ENCODE assay signal across 1 cellular context in the genomic region with DNA sequence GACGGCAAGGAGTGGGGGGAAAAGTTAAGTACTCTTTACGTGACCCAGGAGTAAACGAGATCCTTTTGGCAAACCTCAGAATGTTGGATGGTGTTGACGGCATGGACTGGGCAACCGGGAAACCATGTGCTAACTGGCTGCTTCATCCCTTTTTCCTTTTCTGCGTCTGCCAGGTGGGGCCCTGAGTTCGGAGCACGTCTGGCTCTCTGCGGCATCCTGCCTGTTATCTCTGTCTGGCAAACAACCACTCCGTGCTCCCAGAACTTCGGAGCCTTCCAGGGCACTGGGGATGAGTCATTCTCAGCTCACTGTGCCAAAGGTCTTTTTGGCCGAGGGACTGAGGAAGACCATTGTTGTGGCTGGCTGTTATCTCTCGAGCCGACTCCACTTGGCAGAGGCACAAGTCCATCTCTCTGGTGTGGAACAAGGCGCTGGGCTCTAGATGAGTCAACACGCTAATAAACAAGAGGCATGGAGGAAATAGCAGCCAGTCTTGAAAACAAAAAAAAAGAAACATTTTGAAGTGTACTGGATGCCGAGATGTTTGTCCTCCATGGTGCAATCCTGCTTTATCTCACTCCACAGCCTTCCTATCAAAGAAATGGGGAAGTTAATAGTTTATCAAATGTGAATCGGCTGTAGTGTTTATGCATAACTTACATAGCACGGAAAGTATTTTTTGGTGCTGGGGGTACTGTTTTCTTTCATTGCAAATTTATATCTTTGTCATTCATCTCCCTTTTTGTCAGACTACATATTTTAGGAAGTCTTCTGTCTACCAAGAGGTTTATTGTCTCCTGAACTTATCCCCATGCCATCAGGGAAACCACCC.
TF ChIP-seq lines count a peak whose summit lies in the region.

No MANE protein-coding gene starts in this region.

TF ChIP-seq in HepG2, 621 proteins besides CTCF, POLR2A, EP300 and RAD21 (continued from another document and continues in another):
- TF ChIP-seq, protein P1, sequence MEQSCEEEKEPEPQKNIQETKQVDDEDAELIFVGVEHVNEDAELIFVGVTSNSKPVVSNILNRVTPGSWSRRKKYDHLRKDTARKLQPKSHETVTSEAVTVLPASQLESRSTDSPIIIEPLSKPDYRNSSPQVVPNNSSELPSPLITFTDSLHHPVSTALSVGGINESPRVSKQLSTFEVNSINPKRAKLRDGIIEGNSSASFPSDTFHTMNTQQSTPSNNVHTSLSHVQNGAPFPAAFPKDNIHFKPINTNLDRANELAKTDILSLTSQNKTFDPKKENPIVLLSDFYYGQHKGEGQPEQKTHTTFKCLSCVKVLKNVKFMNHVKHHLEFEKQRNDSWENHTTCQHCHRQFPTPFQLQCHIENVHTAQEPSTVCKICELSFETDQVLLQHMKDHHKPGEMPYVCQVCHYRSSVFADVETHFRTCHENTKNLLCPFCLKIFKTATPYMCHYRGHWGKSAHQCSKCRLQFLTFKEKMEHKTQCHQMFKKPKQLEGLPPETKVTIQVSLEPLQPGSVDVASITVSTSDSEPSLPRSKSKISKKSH (CRISPR knock-in tag; IDR thresholded peaks at IDR 0.05; ENCODE audit: borderline replicate concordance) = peak; percentile 88; the same call in 1 of the 2 replicates
- TF ChIP-seq SOX5 (CRISPR knock-in tag; IDR thresholded peaks at IDR 0.05; ENCODE audit: borderline replicate concordance) (peak; percentile 100), ZNF772 (CRISPR knock-in tag; IDR thresholded peaks at IDR 0.05) (peak; percentile 98), PHB2 (IDR thresholded peaks at IDR 0.05; ENCODE audit: partially characterized antibody) (no peak), NFE2L2 (IDR thresholded peaks at IDR 0.05; ENCODE audit: low read length) (peak; percentile 12; the same call in 1 of the 2 replicates), NR2F2 (IDR thresholded peaks at IDR 0.05; ENCODE audit: borderline replicate concordance, low read depth) (peak; percentile 67; the same call in 1 of the 2 replicates), GFI1 (CRISPR knock-in tag; IDR thresholded peaks at IDR 0.05; ENCODE audit: borderline replicate concordance) (peak; percentile 88; the same call in 1 of the 2 replicates), FLYWCH1 (CRISPR knock-in tag; IDR thresholded peaks at IDR 0.05) (no peak), ZSCAN12 (CRISPR knock-in tag; IDR thresholded peaks at IDR 0.05) (no peak), ZNF577 (CRISPR knock-in tag; IDR thresholded peaks at IDR 0.05; ENCODE audit: borderline replicate concordance, low read depth) (peak; percentile 24; the same call in 1 of the 2 replicates), FIP1L1 (IDR thresholded peaks at IDR 0.05; ENCODE audit: borderline replicate concordance, insufficient read depth, low read depth, low read length) (peak; percentile 52; the same call in 1 of the 2 replicates), PRMT3 (CRISPR knock-in tag; IDR thresholded peaks at IDR 0.05; ENCODE audit: borderline replicate concordance, low read depth) (no peak), TBX2 (CRISPR knock-in tag; IDR thresholded peaks at IDR 0.05; ENCODE audit: borderline replicate concordance) (peak; percentile 98), IKZF1 (IDR thresholded peaks at IDR 0.05) (no peak), ZMAT3 (CRISPR knock-in tag; conservative IDR thresholded peaks at IDR 0.05) (peak; percentile 85), SRSF1 (optimal IDR thresholded peaks at IDR 0.05; ENCODE audit: low read depth, low read length) (no peak), HMGA1 (CRISPR knock-in tag; conservative IDR thresholded peaks at IDR 0.05) (no peak), ZNF670 (CRISPR knock-in tag; IDR thresholded peaks at IDR 0.05; ENCODE audit: borderline replicate concordance) (peak; percentile 66; the same call in 1 of the 2 replicates), ZKSCAN8 (CRISPR knock-in tag; IDR thresholded peaks at IDR 0.05; ENCODE audit: borderline replicate concordance) (no peak), HOXA3 (CRISPR knock-in tag; IDR thresholded peaks at IDR 0.05) (peak; percentile 95), ZSCAN30 (CRISPR knock-in tag; IDR thresholded peaks at IDR 0.05) (no peak), KAT7 (CRISPR knock-in tag; IDR thresholded peaks at IDR 0.05; ENCODE audit: borderline replicate concordance) (no peak; the same call in 1 of the 2 replicates), ZNF878 (CRISPR knock-in tag; IDR thresholded peaks at IDR 0.05) (peak; percentile 98), SP1 (IDR thresholded peaks at IDR 0.05) (no peak), SP1 (CRISPR knock-in tag; IDR thresholded peaks at IDR 0.05) (no peak; the same call in 1 of the 2 replicates), ZNF30 (CRISPR knock-in tag; IDR thresholded peaks at IDR 0.05) (no peak), ZNF768 (CRISPR knock-in tag; IDR thresholded peaks at IDR 0.05) (no peak), HOXD1 (CRISPR knock-in tag; IDR thresholded peaks at IDR 0.05) (0 out of 2 replicates have a peak, but pooled peaks have one; percentile 26), HIVEP1 (CRISPR knock-in tag; IDR thresholded peaks at IDR 0.05) (peak; percentile 67; the same call in 1 of the 2 replicates), AGO1 (IDR thresholded peaks at IDR 0.05; ENCODE audit: low read depth, low read length, poor library complexity, severe bottlenecking) (no peak), ZFP62 (CRISPR knock-in tag; IDR thresholded peaks at IDR 0.05) (no peak)
- TF ChIP-seq, protein P2, sequence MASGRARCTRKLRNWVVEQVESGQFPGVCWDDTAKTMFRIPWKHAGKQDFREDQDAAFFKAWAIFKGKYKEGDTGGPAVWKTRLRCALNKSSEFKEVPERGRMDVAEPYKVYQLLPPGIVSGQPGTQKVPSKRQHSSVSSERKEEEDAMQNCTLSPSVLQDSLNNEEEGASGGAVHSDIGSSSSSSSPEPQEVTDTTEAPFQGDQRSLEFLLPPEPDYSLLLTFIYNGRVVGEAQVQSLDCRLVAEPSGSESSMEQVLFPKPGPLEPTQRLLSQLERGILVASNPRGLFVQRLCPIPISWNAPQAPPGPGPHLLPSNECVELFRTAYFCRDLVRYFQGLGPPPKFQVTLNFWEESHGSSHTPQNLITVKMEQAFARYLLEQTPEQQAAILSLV (CRISPR knock-in tag; IDR thresholded peaks at IDR 0.05; ENCODE audit: borderline replicate concordance) = 0 out of 2 replicates have a peak, but pooled peaks have one; percentile 65
- TF ChIP-seq, protein P3, sequence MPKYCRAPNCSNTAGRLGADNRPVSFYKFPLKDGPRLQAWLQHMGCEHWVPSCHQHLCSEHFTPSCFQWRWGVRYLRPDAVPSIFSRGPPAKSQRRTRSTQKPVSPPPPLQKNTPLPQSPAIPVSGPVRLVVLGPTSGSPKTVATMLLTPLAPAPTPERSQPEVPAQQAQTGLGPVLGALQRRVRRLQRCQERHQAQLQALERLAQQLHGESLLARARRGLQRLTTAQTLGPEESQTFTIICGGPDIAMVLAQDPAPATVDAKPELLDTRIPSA (CRISPR knock-in tag; IDR thresholded peaks at IDR 0.05; ENCODE audit: borderline replicate concordance) = 0 out of 2 replicates have a peak, but pooled peaks have one; percentile 29
- TF ChIP-seq, protein P4, sequence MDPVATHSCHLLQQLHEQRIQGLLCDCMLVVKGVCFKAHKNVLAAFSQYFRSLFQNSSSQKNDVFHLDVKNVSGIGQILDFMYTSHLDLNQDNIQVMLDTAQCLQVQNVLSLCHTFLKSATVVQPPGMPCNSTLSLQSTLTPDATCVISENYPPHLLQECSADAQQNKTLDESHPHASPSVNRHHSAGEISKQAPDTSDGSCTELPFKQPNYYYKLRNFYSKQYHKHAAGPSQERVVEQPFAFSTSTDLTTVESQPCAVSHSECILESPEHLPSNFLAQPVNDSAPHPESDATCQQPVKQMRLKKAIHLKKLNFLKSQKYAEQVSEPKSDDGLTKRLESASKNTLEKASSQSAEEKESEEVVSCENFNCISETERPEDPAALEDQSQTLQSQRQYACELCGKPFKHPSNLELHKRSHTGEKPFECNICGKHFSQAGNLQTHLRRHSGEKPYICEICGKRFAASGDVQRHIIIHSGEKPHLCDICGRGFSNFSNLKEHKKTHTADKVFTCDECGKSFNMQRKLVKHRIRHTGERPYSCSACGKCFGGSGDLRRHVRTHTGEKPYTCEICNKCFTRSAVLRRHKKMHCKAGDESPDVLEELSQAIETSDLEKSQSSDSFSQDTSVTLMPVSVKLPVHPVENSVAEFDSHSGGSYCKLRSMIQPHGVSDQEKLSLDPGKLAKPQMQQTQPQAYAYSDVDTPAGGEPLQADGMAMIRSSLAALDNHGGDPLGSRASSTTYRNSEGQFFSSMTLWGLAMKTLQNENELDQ (CRISPR knock-in tag; IDR thresholded peaks at IDR 0.05; ENCODE audit: borderline replicate concordance) = no peak
- TF ChIP-seq, protein P5, sequence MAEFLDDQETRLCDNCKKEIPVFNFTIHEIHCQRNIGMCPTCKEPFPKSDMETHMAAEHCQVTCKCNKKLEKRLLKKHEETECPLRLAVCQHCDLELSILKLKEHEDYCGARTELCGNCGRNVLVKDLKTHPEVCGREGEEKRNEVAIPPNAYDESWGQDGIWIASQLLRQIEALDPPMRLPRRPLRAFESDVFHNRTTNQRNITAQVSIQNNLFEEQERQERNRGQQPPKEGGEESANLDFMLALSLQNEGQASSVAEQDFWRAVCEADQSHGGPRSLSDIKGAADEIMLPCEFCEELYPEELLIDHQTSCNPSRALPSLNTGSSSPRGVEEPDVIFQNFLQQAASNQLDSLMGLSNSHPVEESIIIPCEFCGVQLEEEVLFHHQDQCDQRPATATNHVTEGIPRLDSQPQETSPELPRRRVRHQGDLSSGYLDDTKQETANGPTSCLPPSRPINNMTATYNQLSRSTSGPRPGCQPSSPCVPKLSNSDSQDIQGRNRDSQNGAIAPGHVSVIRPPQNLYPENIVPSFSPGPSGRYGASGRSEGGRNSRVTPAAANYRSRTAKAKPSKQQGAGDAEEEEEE (CRISPR knock-in tag; IDR thresholded peaks at IDR 0.05; ENCODE audit: borderline replicate concordance) = 0 out of 2 replicates have a peak, but pooled peaks have one; percentile 77
- TF ChIP-seq, protein P6, sequence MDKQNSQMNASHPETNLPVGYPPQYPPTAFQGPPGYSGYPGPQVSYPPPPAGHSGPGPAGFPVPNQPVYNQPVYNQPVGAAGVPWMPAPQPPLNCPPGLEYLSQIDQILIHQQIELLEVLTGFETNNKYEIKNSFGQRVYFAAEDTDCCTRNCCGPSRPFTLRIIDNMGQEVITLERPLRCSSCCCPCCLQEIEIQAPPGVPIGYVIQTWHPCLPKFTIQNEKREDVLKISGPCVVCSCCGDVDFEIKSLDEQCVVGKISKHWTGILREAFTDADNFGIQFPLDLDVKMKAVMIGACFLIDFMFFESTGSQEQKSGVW (CRISPR knock-in tag; IDR thresholded peaks at IDR 0.05; ENCODE audit: borderline replicate concordance) = no peak
- TF ChIP-seq, protein P7, sequence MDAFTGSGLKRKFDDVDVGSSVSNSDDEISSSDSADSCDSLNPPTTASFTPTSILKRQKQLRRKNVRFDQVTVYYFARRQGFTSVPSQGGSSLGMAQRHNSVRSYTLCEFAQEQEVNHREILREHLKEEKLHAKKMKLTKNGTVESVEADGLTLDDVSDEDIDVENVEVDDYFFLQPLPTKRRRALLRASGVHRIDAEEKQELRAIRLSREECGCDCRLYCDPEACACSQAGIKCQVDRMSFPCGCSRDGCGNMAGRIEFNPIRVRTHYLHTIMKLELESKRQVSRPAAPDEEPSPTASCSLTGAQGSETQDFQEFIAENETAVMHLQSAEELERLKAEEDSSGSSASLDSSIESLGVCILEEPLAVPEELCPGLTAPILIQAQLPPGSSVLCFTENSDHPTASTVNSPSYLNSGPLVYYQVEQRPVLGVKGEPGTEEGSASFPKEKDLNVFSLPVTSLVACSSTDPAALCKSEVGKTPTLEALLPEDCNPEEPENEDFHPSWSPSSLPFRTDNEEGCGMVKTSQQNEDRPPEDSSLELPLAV (CRISPR knock-in tag; conservative IDR thresholded peaks at IDR 0.05; ENCODE audit: low read depth) = no peak
- TF ChIP-seq, protein P8, sequence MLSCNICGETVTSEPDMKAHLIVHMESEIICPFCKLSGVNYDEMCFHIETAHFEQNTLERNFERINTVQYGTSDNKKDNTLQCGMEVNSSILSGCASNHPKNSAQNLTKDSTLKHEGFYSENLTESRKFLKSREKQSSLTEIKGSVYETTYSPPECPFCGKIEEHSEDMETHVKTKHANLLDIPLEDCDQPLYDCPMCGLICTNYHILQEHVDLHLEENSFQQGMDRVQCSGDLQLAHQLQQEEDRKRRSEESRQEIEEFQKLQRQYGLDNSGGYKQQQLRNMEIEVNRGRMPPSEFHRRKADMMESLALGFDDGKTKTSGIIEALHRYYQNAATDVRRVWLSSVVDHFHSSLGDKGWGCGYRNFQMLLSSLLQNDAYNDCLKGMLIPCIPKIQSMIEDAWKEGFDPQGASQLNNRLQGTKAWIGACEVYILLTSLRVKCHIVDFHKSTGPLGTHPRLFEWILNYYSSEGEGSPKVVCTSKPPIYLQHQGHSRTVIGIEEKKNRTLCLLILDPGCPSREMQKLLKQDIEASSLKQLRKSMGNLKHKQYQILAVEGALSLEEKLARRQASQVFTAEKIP (CRISPR knock-in tag; IDR thresholded peaks at IDR 0.05; ENCODE audit: borderline replicate concordance) = no peak
- TF ChIP-seq, protein P9, sequence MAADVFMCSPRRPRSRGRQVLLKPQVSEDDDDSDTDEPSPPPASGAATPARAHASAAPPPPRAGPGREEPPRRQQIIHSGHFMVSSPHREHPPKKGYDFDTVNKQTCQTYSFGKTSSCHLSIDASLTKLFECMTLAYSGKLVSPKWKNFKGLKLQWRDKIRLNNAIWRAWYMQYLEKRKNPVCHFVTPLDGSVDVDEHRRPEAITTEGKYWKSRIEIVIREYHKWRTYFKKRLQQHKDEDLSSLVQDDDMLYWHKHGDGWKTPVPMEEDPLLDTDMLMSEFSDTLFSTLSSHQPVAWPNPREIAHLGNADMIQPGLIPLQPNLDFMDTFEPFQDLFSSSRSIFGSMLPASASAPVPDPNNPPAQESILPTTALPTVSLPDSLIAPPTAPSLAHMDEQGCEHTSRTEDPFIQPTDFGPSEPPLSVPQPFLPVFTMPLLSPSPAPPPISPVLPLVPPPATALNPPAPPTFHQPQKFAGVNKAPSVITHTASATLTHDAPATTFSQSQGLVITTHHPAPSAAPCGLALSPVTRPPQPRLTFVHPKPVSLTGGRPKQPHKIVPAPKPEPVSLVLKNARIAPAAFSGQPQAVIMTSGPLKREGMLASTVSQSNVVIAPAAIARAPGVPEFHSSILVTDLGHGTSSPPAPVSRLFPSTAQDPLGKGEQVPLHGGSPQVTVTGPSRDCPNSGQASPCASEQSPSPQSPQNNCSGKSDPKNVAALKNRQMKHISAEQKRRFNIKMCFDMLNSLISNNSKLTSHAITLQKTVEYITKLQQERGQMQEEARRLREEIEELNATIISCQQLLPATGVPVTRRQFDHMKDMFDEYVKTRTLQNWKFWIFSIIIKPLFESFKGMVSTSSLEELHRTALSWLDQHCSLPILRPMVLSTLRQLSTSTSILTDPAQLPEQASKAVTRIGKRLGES (CRISPR knock-in tag; IDR thresholded peaks at IDR 0.05; ENCODE audit: borderline replicate concordance) = no peak
- TF ChIP-seq, protein P10, sequence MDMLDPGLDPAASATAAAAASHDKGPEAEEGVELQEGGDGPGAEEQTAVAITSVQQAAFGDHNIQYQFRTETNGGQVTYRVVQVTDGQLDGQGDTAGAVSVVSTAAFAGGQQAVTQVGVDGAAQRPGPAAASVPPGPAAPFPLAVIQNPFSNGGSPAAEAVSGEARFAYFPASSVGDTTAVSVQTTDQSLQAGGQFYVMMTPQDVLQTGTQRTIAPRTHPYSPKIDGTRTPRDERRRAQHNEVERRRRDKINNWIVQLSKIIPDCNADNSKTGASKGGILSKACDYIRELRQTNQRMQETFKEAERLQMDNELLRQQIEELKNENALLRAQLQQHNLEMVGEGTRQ (IDR thresholded peaks at IDR 0.05; ENCODE audit: low read depth, low read length) = no peak
- TF ChIP-seq, protein P10 (CRISPR knock-in tag; IDR thresholded peaks at IDR 0.05; ENCODE audit: borderline replicate concordance) = no peak; the same call in 1 of the 2 replicates
